In genomic region chr14:105021656-105022275, GRCh38 we compare ENCODE assay signal across 8 cellular contexts. TPM values are rescaled to one million over a fixed set of nuclear protein-coding genes. Genes with fewer than 3 reads are reported as not detected.
A peak's percentile ranks its signal among the peaks of the same experiment; 100 is the strongest.
DNase-seq lines count a peak whose midpoint lies in the region; ATAC-seq, FAIRE-seq and TF ChIP-seq lines count a peak whose summit lies in the region.

No MANE protein-coding gene starts in this region.

- FAIRE-seq in A549 (lab: Jason Lieb, UNC) (no peak), pancreas (lab: Jason Lieb, UNC) (no peak)

- peak; percentile 29 for TF ChIP-seq POLR2A in A549 (IDR thresholded peaks at IDR 0.05; ENCODE audit: low read length)

- H3K36me3 ChIP-seq in pancreas: no peaks in the 10 kb centered on the region

- H3K4me3 ChIP-seq in A549: peak overlapping the region; percentile 81
- H3K4me3 ChIP-seq in pancreas: peak overlapping the region; percentile 43 to 79 (median 46)

- H3K4me1 ChIP-seq in A549 (peaks cover 68% of the 10 kb centered on the region), foreskin keratinocyte (peaks cover 45% of the 10 kb centered on the region), pancreas (peaks cover 0 to 14% (median 7%) of the 10 kb centered on the region in 3 donors)

- CTCF ChIA-PET in A549 (lab: Yijun Ruan, JAX): interaction anchor here (4.6 to 28.5 kb wide), 3 partner anchors 10 to 47 kb away, joined by 31 to 509 read pairs (median 68); no protein-coding TSS in a partner anchor

- peaks cover 74% of the 10 kb centered on the region for H3K4me1 Mint-ChIP-seq in activated T-cell treated with anti-CD3 and anti-CD28 coated beads, Interleukin-2, amount 50 U/mL, for 4 hours (ENCODE audit: low read depth)

- peak; percentile 76 to 84 for DNase-seq in A549 (ENCODE audit: low read depth in 1 of 2, low spot score in 1 of 2)
- DNase-seq in NCI-H2171 (lab: John Stamatoyannopoulos, UW): peak; percentile 63
- peak; percentile 25 for DNase-seq in activated T-cell treated with anti-CD3 and anti-CD28 coated beads, Interleukin-2, amount 50 U/mL, for 4 hours
- peak in 1 of 2 donors; percentile 55 for DNase-seq in foreskin keratinocyte
- peak in 5 of 6 donors; percentile 23 to 60 (median 56) for DNase-seq in pancreas
- no peak for DNase-seq in GF-D8 (lab: John Stamatoyannopoulos, UW)
- no peak for DNase-seq in dedifferentiated amniotic fluid mesenchymal stem cell (ENCODE audit: extremely low spot score)

- peaks cover 2% of the 10 kb centered on the region for H3K36me3 Mint-ChIP-seq in activated T-cell treated with anti-CD3 and anti-CD28 coated beads, Interleukin-2, amount 50 U/mL, for 4 hours (ENCODE audit: insufficient read depth)

- intact Hi-C loops in pancreas (cut with DNase I): no loop called here

- ATAC-seq in A549 (peak in 1 of 2 experiments; percentile 13; a peak in 3 of 6 replicates), GM18907 (IDR thresholded peaks at IDR 0.05; ENCODE audit: unreplicated experiment) (peak; percentile 3), foreskin keratinocyte (no peak), pancreas (peak in 3 of 4 donors; percentile 1 to 10 (median 7))
- no peak for ATAC-seq in activated T-cell treated with anti-CD3 and anti-CD28 coated beads, Interleukin-2, amount 50 U/mL, for 4 hours

- TF ChIP-seq CTCF in A549 (IDR thresholded peaks at IDR 0.05): peak; percentile 27; the same call in 2 of the 3 replicates
- TF ChIP-seq CTCF in foreskin keratinocyte (conservative IDR thresholded peaks at IDR 0.05): peak; percentile 39
- no peak for TF ChIP-seq CTCF in pancreas (IDR thresholded peaks at IDR 0.05)

- WGBS in A549 (ENCODE audit: missing lambda C conversion rate): 13% methylated on average over 20 of the region's 20 CpGs
- WGBS in pancreas, 2 donors: 8% methylated on average over 20 of the region's 20 CpGs

- peak overlapping the region; percentile 81 for H3K4me2 ChIP-seq in A549

- H3K9me3 ChIP-seq in A549: no peaks in the 10 kb centered on the region
- H3K9me3 ChIP-seq in pancreas: no peaks in the 10 kb centered on the region

- POLR2A ChIA-PET in A549 (lab: Yijun Ruan, JAX): interaction anchor here (0.7 to 7.0 kb wide), 10 partner anchors 9 to 65 kb away, joined by 3 to 76 read pairs (median 7); partner anchors contain the start of genes AHNAK2 and CLBA1

- no peaks in the 10 kb centered on the region for H3K27me3 ChIP-seq in foreskin keratinocyte
- no peaks in the 10 kb centered on the region for H3K27me3 ChIP-seq in pancreas

- H3K9me3 Mint-ChIP-seq in activated T-cell treated with anti-CD3 and anti-CD28 coated beads, Interleukin-2, amount 50 U/mL, for 4 hours: no peaks in the 10 kb centered on the region

- peak overlapping the region; percentile 92 for H3K4me3 Mint-ChIP-seq in activated T-cell treated with anti-CD3 and anti-CD28 coated beads, Interleukin-2, amount 50 U/mL, for 4 hours

- no peak for TF ChIP-seq RAD21 in A549 (conservative IDR thresholded peaks at IDR 0.05 in 1 of 2, IDR thresholded peaks at IDR 0.05 in 1 of 2)

- no peak for TF ChIP-seq EP300 in A549 (IDR thresholded peaks at IDR 0.05)

- peak overlapping the region; percentile 93 to 97 for H3K27ac ChIP-seq in A549
- peak overlapping the region; percentile 82 for H3K27ac ChIP-seq in foreskin keratinocyte
- H3K27ac ChIP-seq in pancreas: peak overlapping the region; percentile 23 to 72 (median 68)

- H3K27me3 Mint-ChIP-seq in activated T-cell treated with anti-CD3 and anti-CD28 coated beads, Interleukin-2, amount 50 U/mL, for 4 hours (ENCODE audit: low read depth): no peaks in the 10 kb centered on the region

TF ChIP-seq in A549, 52 proteins besides CTCF, POLR2A, EP300 and RAD21 (continues in another document):
- peak; percentile 84; the same call in 1 of the 2 replicates for TF ChIP-seq HOXA7 (CRISPR knock-in tag; IDR thresholded peaks at IDR 0.05)
- TF ChIP-seq NR3C1 (IDR thresholded peaks at IDR 0.05): no peak
- TF ChIP-seq MAX (IDR thresholded peaks at IDR 0.05): peak; percentile 20; the same call in 1 of the 2 replicates
- TF ChIP-seq ESRRA (IDR thresholded peaks at IDR 0.05; ENCODE audit: borderline replicate concordance, low read length): no peak
- no peak for TF ChIP-seq KDM1A (IDR thresholded peaks at IDR 0.05; ENCODE audit: low read depth)
- TF ChIP-seq CHD2 (IDR thresholded peaks at IDR 0.05; ENCODE audit: low read length, partially characterized antibody): no peak
- TF ChIP-seq TFCP2L1 (CRISPR knock-in tag; IDR thresholded peaks at IDR 0.05): peak; percentile 14; the same call in 1 of the 2 replicates
- TF ChIP-seq USF2 (IDR thresholded peaks at IDR 0.05): no peak
- no peak for TF ChIP-seq RFX5 (IDR thresholded peaks at IDR 0.05)
- no peak for TF ChIP-seq CEBPB (IDR thresholded peaks at IDR 0.05)
- no peak for TF ChIP-seq ZC3H11A (IDR thresholded peaks at IDR 0.05)
- TF ChIP-seq FOSB (CRISPR knock-in tag; IDR thresholded peaks at IDR 0.05): peak; percentile 93
- no peak for TF ChIP-seq KDM5A (IDR thresholded peaks at IDR 0.05)
- no peak for TF ChIP-seq BHLHE40 (IDR thresholded peaks at IDR 0.05; ENCODE audit: low read depth, low read length)
- no peak for TF ChIP-seq NFE2L2 (conservative IDR thresholded peaks at IDR 0.05; ENCODE audit: low read length)
- no peak for TF ChIP-seq NPAS2 (CRISPR knock-in tag; IDR thresholded peaks at IDR 0.05; ENCODE audit: borderline replicate concordance)
- peak; percentile 75; the same call in 1 of the 2 replicates for TF ChIP-seq ATOH8 (CRISPR knock-in tag; IDR thresholded peaks at IDR 0.05; ENCODE audit: low read depth)

RNA-seq across cellular contexts. Expression of gene CDCA4, which starts 0.9 kb away (rescaled TPM):
- polyA plus RNA-seq in A549 (2011; rRNA removed) (19.5 and 24.2 TPM in 2 replicates), A549 (2017; fragmentation: RNase III; extraction: RNeasy Plus Mini Kit Qiagen cat#74134 plus additional on column Dnase treatment) (25.9 to 28.0 TPM (median 26.9 TPM) in 3 replicates), foreskin keratinocyte (70.3 TPM in 2 replicates), pancreas (1 to 10 TPM; 3.1 to 3.3 TPM)
- polyA plus RNA-seq in A549 (2012; cell fraction: cytosol; rRNA removed): 42.8 and 52.7 TPM in 2 replicates
- polyA plus RNA-seq in A549 (2012; cell fraction: nucleus; rRNA removed): 44.8 and 46.3 TPM in 2 replicates
- 16.6 and 20.0 TPM in 2 replicates for polyA minus RNA-seq in A549 (2011; rRNA and poly(A)+ RNA removed)
- total RNA-seq in activated T-cell treated with anti-CD3 and anti-CD28 coated beads, Interleukin-2, amount 50 U/mL, for 4 hours: 10 to 100 TPM; 55.1 to 72.2 (median 58.3) TPM
- total RNA-seq in foreskin keratinocyte (74.1 and 81.5 TPM in 2 replicates), pancreas (1 to 10 TPM; 1.2 to 3.5 (median 2.6) TPM)

RNA-seq across cellular contexts. Expression of gene CLBA1, which starts 36.2 kb away (rescaled TPM):
- polyA plus RNA-seq in A549 (2011; rRNA removed) (11.3 and 11.5 TPM in 2 replicates), A549 (2017; fragmentation: RNase III; extraction: RNeasy Plus Mini Kit Qiagen cat#74134 plus additional on column Dnase treatment) (10.7 to 12.5 TPM (median 12.0 TPM) in 3 replicates), foreskin keratinocyte (6.1 and 6.8 TPM in 2 replicates), pancreas (10 to 100 TPM; 23.6 to 32.5 TPM)
- 7.7 and 8.6 TPM in 2 replicates for polyA plus RNA-seq in A549 (2012; cell fraction: cytosol; rRNA removed)
- 14.0 and 16.7 TPM in 2 replicates for polyA plus RNA-seq in A549 (2012; cell fraction: nucleus; rRNA removed)
- polyA minus RNA-seq in A549 (2011; rRNA and poly(A)+ RNA removed): 8.6 and 9.5 TPM in 2 replicates
- total RNA-seq in activated T-cell treated with anti-CD3 and anti-CD28 coated beads, Interleukin-2, amount 50 U/mL, for 4 hours: 1 to 10 TPM; 2.9 to 3.8 (median 3.3) TPM
- total RNA-seq in foreskin keratinocyte (7.4 and 8.3 TPM in 2 replicates), pancreas (1 to 10 TPM; 4.7 to 8.3 (median 6.4) TPM)

RNA-seq across cellular contexts. Expression of gene GPR132, which starts 43.5 kb away (rescaled TPM):
- polyA plus RNA-seq in A549 (2011; rRNA removed): 0.19 and 0.49 TPM in 2 replicates
- 0.12 and 0.39 TPM in 2 replicates for polyA plus RNA-seq in A549 (2012; cell fraction: cytosol; rRNA removed)
- polyA plus RNA-seq in A549 (2012; cell fraction: nucleus; rRNA removed): 2.3 and 3.7 TPM in 2 replicates
- 0.16 to 0.22 TPM (median 0.18 TPM) in 3 replicates for polyA plus RNA-seq in A549 (2017; fragmentation: RNase III; extraction: RNeasy Plus Mini Kit Qiagen cat#74134 plus additional on column Dnase treatment)
- polyA minus RNA-seq in A549 (2011; rRNA and poly(A)+ RNA removed): 0.62 and 0.73 TPM in 2 replicates
- 10 to 100 TPM; 14.6 to 18.4 (median 16.8) TPM for total RNA-seq in activated T-cell treated with anti-CD3 and anti-CD28 coated beads, Interleukin-2, amount 50 U/mL, for 4 hours
- total RNA-seq in foreskin keratinocyte: not detected in 2 replicates
- not detected in 2 replicates for polyA plus RNA-seq in foreskin keratinocyte
- total RNA-seq in pancreas: 1 to 10 TPM in 2 of 6 donors, under 1 TPM in 4; 0.14 to 2.3 (median 0.76) TPM
- under 1 TPM; 0.38 to 0.46 TPM for polyA plus RNA-seq in pancreas

RNA-seq across cellular contexts. Expression of gene AHNAK2, which starts 43.6 kb away (rescaled TPM):
- 43.7 and 56.7 TPM in 2 replicates for polyA plus RNA-seq in A549 (2011; rRNA removed)
- polyA plus RNA-seq in A549 (2012; cell fraction: cytosol; rRNA removed): 9.8 and 11.7 TPM in 2 replicates
- polyA plus RNA-seq in A549 (2012; cell fraction: nucleus; rRNA removed): 65.0 and 74.3 TPM in 2 replicates
- polyA plus RNA-seq in A549 (2017; fragmentation: RNase III; extraction: RNeasy Plus Mini Kit Qiagen cat#74134 plus additional on column Dnase treatment): 34.4 to 46.5 TPM (median 43.3 TPM) in 3 replicates
- polyA minus RNA-seq in A549 (2011; rRNA and poly(A)+ RNA removed): 212 and 231 TPM in 2 replicates
- under 1 TPM; under 0.01 to 0.08 (median 0.05) TPM for total RNA-seq in activated T-cell treated with anti-CD3 and anti-CD28 coated beads, Interleukin-2, amount 50 U/mL, for 4 hours
- 183 and 225 TPM in 2 replicates for total RNA-seq in foreskin keratinocyte
- 73.0 and 79.4 TPM in 2 replicates for polyA plus RNA-seq in foreskin keratinocyte
- total RNA-seq in pancreas: 1 to 10 TPM in 5 of 6 donors, under 1 TPM in 1; 0.75 to 2.4 (median 1.5) TPM
- polyA plus RNA-seq in pancreas: 1 to 10 TPM; 1.3 to 1.4 TPM

Comparison
In these comparisons a context has a peak if more than half of its experiments do, and no peak if none do; other contexts are left out.
1. ATAC-seq: peak in GM18907 (single experiment) and pancreas (3 of 4); none in activated T-cell treated with anti-CD3 and anti-CD28 coated beads, Interleukin-2, amount 50 U/mL, for 4 hours (0 of 2) and foreskin keratinocyte (single experiment).
2. DNase-seq: peak in A549 (2 of 2), NCI-H2171 (single experiment), activated T-cell treated with anti-CD3 and anti-CD28 coated beads, Interleukin-2, amount 50 U/mL, for 4 hours (single experiment) and pancreas (5 of 6); none in GF-D8 (single experiment) and dedifferentiated amniotic fluid mesenchymal stem cell (single experiment).
3. CTCF ChIP-seq: peak in A549 (single experiment) and foreskin keratinocyte (single experiment); none in pancreas (0 of 4).
4. RNA of gene CDCA4, which starts 0.9 kb away (total RNA-seq): 74.1 to 81.5 TPM in foreskin keratinocyte and 55.1 to 72.2 TPM in activated T-cell treated with anti-CD3 and anti-CD28 coated beads, Interleukin-2, amount 50 U/mL, for 4 hours; 1.2 to 3.5 TPM in pancreas; every median in the first group is over 10 times any median in the second.
5. RNA of gene GPR132, which starts 43.5 kb away (total RNA-seq): 14.6 to 18.4 TPM in activated T-cell treated with anti-CD3 and anti-CD28 coated beads, Interleukin-2, amount 50 U/mL, for 4 hours; 0.14 to 2.3 TPM in pancreas and not detected in foreskin keratinocyte; every median in the first group is over 4 times any median in the second.
6. Peak in every context shown above with its lines, with median percentiles within 50 percentile points of each other: H3K27ac ChIP-seq.